19 cellular contexts compared by ENCODE assay signal in the genomic region with DNA sequence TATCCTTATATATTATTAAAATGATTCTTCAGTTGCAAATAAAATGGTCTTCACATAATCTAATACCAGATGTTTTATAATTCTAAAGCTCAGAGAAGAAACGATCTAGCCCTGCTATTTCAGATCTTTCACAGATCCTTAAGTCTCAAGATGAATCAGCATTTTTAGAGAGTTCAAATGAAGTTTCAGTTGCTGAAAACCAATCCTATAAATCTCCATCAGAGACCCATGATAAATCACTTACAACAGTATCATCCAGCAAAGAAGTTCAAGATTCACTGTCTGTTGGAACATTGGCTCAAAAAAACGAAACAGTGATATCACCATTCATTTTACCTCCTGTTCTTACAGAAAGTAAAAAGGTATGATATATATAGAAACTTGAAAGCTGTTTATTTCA.
"Had no signal": no experiment of that assay in that cellular context is flagged by ENCODE, and none has a peak within 500 bp of the region (broad histone marks: within the 10 kb centered on the region; RNA-seq: fewer than 3 reads in every experiment).

No MANE protein-coding gene starts in this region.

- H3K27ac ChIP-seq: breast epithelium, dorsolateral prefrontal cortex, gastrocnemius medialis, neural progenitor cell, ovary, stomach had no signal

- H3K27me3 ChIP-seq: breast epithelium, dorsolateral prefrontal cortex, gastrocnemius medialis, neural progenitor cell, ovary, stomach had no signal

- H2AFZ ChIP-seq: neural progenitor cell had no signal

- H3K4me1 ChIP-seq: breast epithelium, gastrocnemius medialis, neural progenitor cell, stomach had no signal

- H3K9ac ChIP-seq: neural progenitor cell had no signal

- DNase-seq: activated CD4-positive, alpha-beta T cell treated with anti-CD3 and anti-CD28 coated beads, Interleukin-2, amount 50 U/mL, for 4 hours; activated CD4-positive, CD25-positive, alpha-beta regulatory T cell treated with anti-CD3 and anti-CD28 coated beads, Interleukin-2, amount 50 U/mL, for 72 hours; activated CD8-positive, alpha-beta memory T cell treated with anti-CD3 and anti-CD28 coated beads, Interleukin-2, amount 10 ng/mL, durations not matched to agents 7 days and 5 days; activated effector memory CD4-positive, alpha-beta T cell treated with Interleukin-2 at 50 U/mL for 16 hours; activated T-cell treated with anti-CD3 and anti-CD28 coated beads, Interleukin-2, amount 50 U/mL, for 24 hours; aorta; dorsolateral prefrontal cortex; gastrocnemius medialis; left ventricle myocardium superior; ovary; stimulated activated CD4-positive, alpha-beta T cell treated with anti-CD3 and anti-CD28 coated beads, Interleukin-15, amount 100 ng/mL, for 24 hours; stimulated activated CD4-positive, alpha-beta T cell treated with anti-CD3 and anti-CD28 coated beads, Interleukin-4, amount 100 ng/mL, for 4 hours; stomach; T-helper 2 cell had no signal

- H3K9me3 ChIP-seq: gastrocnemius medialis, ovary had no signal

- H3K36me3 ChIP-seq: breast epithelium, gastrocnemius medialis, neural progenitor cell, ovary had no signal

- H3K4me2 ChIP-seq: neural progenitor cell had no signal

- ATAC-seq: activated CD8-positive, alpha-beta memory T cell treated with anti-CD3 and anti-CD28 coated beads, Interleukin-2, amount 10 ng/mL, durations not matched to agents 7 days and 5 days; esophagus mucosa; gastrocnemius medialis; left ventricle myocardium superior had no signal

- FAIRE-seq: keratinocyte, urothelium cell line had no signal

- H3K4me3 ChIP-seq: breast epithelium, dorsolateral prefrontal cortex, gastrocnemius medialis, neural progenitor cell, ovary, stomach had no signal
